8 cellular contexts compared by ENCODE assay signal in genomic region chr2:78646533-78646932, GRCh38.
"Had no signal": no experiment of that assay in that cellular context is flagged by ENCODE, and none has a peak within 500 bp of the region (broad histone marks: within the 10 kb centered on the region; RNA-seq: fewer than 3 reads in every experiment).

No MANE protein-coding gene starts in this region.

- H2AFZ ChIP-seq: GM23338 had no signal

- H3K4me3 ChIP-seq: GM23338, K562 had no signal

- H3K4me2 ChIP-seq: GM23338 had no signal

- DNase-seq: H9, HCEC 1CT, IMR-90 had no signal

- ATAC-seq: GM23338, K562 had no signal

- FAIRE-seq: H1, H54, HTR-8/SVneo, K562 had no signal
